ENCODE assay signal across 8 cellular contexts in the genomic region with DNA sequence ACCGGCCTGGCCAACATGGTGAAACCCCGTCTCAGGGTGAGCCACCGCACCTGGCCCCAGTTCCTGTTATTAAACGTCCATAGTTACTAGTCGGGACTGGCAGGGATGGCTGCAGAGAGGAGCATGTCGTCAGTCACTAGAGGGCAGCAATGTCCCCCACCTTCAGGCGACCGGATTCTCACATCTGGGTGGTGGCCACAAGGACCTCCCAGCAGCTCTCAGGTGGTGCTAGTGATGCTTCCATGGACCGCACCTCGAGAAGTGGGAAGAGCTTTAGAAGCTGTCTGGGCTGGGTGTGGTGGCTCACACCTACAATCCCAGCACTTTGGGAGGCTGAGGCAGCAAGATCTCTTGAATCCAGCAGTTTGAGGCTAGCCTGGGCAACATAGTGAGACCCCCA. TPM values are rescaled to one million over a fixed set of nuclear protein-coding genes. Genes with fewer than 3 reads are reported as not detected.
DNase-seq lines count a peak whose midpoint lies in the region; ATAC-seq and TF ChIP-seq lines count a peak whose summit lies in the region.

No MANE protein-coding gene starts in this region.

- no peaks in the 10 kb centered on the region for H3K9me3 ChIP-seq in heart left ventricle

- TF ChIP-seq POLR2A in heart left ventricle (IDR thresholded peaks at IDR 0.05), result no peak

- WGBS in heart left ventricle, 4 donors, result 5 to 24% (median 12%) methylated on average over 6 to 10 of the region's 10 CpGs

- peaks cover 0 to 4% (median 0%) of the 10 kb centered on the region in 12 donors for H3K4me1 ChIP-seq in heart left ventricle

- H3K4me3 ChIP-seq in heart left ventricle, result no peak overlapping the region

- DNase-seq in NCI-H2196 (lab: John Stamatoyannopoulos, UW; ENCODE audit: unreplicated experiment) (peak; percentile 42), NCI-H2196 treated with DMSO at 0.1 percent for 48 hours (lab: John Stamatoyannopoulos, UW; ENCODE audit: unreplicated experiment) (no peak), NCI-H526 treated with DMSO at 0.1 percent for 48 hours (lab: John Stamatoyannopoulos, UW) (peak; percentile 54), heart left ventricle (peak in 4 of 5 donors; percentile 36 to 64 (median 47)), GM19240 (ENCODE audit: insufficient read length, low spot score) (no peak)
- DNase-seq in activated CD8-positive, alpha-beta memory T cell treated with anti-CD3 and anti-CD28 coated beads for 24 hours, result peak; percentile 67
- peak; percentile 31 to 39 for DNase-seq in stimulated activated CD4-positive, alpha-beta T cell treated with anti-CD3 and anti-CD28 coated beads, Interleukin-4, amount 100 ng/mL, for 4 hours

- ATAC-seq in HG02678 (IDR thresholded peaks at IDR 0.05; ENCODE audit: unreplicated experiment), result peak; percentile 77
- peak; percentile 32 to 77 (median 64) for ATAC-seq in heart left ventricle

- H3K36me3 ChIP-seq in heart left ventricle, result no peaks in the 10 kb centered on the region

- intact Hi-C loops in heart left ventricle (cut with DNase I), result loop anchor here in 2 of 10 donors (5.0 kb wide), 2 partner anchors 69 to 1269 kb away; partner anchors contain the start of gene SLC25A6 (in 1 of the 2)

- H3K27me3 ChIP-seq in heart left ventricle, result peaks cover 0 to 3% (median 0%) of the 10 kb centered on the region in 9 donors

- peak in 11 of 12 donors; percentile 19 to 62 (median 51) for TF ChIP-seq CTCF in heart left ventricle (IDR thresholded peaks at IDR 0.05)

- H3K27ac ChIP-seq in heart left ventricle, result no peak overlapping the region

RNA-seq across cellular contexts. Expression of gene IL3RA, which starts 13.3 kb away (rescaled TPM):
- total RNA-seq in heart left ventricle, result 10 to 100 TPM in 1 of 9 donors, 1 to 10 TPM in 8; 3.2 to 20.4 (median 4.4) TPM
- 10 to 100 TPM in 1 of 2 donors, 1 to 10 TPM in 1; 9.1 to 11.0 TPM for polyA plus RNA-seq in heart left ventricle

RNA-seq across cellular contexts. Expression of gene CSF2RA, which starts 54.7 kb away (rescaled TPM):
- 10 to 100 TPM in 2 of 9 donors, 1 to 10 TPM in 5, under 1 TPM in 2; 0.49 to 17.1 (median 1.8) TPM for total RNA-seq in heart left ventricle
- 1 to 10 TPM; 1.0 to 1.4 TPM for polyA plus RNA-seq in heart left ventricle

Comparison
In these comparisons a context has a peak if more than half of its experiments do, and no peak if none do; other contexts are left out.
1. DNase-seq: peak in NCI-H2196 (single experiment), NCI-H526 treated with DMSO at 0.1 percent for 48 hours (single experiment), activated CD8-positive, alpha-beta memory T cell treated with anti-CD3 and anti-CD28 coated beads for 24 hours (single experiment), heart left ventricle (4 of 5) and stimulated activated CD4-positive, alpha-beta T cell treated with anti-CD3 and anti-CD28 coated beads, Interleukin-4, amount 100 ng/mL, for 4 hours (2 of 2); none in NCI-H2196 treated with DMSO at 0.1 percent for 48 hours (single experiment) and GM19240 (single experiment).